20 cellular contexts compared by ENCODE assay signal in genomic region chr9:108331596-108331995, GRCh38.
DNase-seq lines count a peak whose midpoint lies in the region; FAIRE-seq and TF ChIP-seq lines count a peak whose summit lies in the region.
"Had no signal": no experiment of that assay in that cellular context is flagged by ENCODE, and none has a peak within 500 bp of the region (broad histone marks: within the 10 kb centered on the region; RNA-seq: fewer than 3 reads in every experiment).

No MANE protein-coding gene starts in this region.

- no peaks in the 10 kb centered on the region for H3K79me2 ChIP-seq in keratinocyte (ENCODE audit: control insufficient read depth, insufficient read depth, low read length)

- H3K36me3 ChIP-seq in bronchial epithelial cell (ENCODE audit: control insufficient read depth, insufficient read depth, low read length) (no peaks in the 10 kb centered on the region), keratinocyte (ENCODE audit: control insufficient read depth in 2 of 2, extremely low read depth in 1 of 2, insufficient read depth in 2 of 2, low read length in 2 of 2) (no peaks in the 10 kb centered on the region), testis (ENCODE audit: low read depth, missing control alignments) (no peaks in the 10 kb centered on the region)
- H3K36me3 ChIP-seq: HAP-1 had no signal

- H3K9ac ChIP-seq in keratinocyte (ENCODE audit: control insufficient read depth, extremely low read depth, insufficient read depth, low read length), result no peak overlapping the region

- no peaks in the 10 kb centered on the region for H3K4me1 ChIP-seq in keratinocyte (ENCODE audit: control insufficient read depth, extremely low read depth, insufficient read depth, low read length)
- H3K4me1 ChIP-seq in testis, result no peaks in the 10 kb centered on the region
- H3K4me1 ChIP-seq: HAP-1 had no signal

- H3K4me2 ChIP-seq in keratinocyte (ENCODE audit: control insufficient read depth, extremely low read depth, insufficient read depth, low read depth, low read length), result no peak overlapping the region
- H3K4me2 ChIP-seq: GM23338 had no signal

- 65 to 68% methylated on average over 2 of the region's 2 CpGs for WGBS in testis, 2 donors

- TF ChIP-seq CTCF in bronchial epithelial cell (IDR thresholded peaks at IDR 0.05; ENCODE audit: insufficient read depth, low read length, severe bottlenecking) (no peak), keratinocyte (optimal IDR thresholded peaks at IDR 0.05 in 1 of 3, IDR thresholded peaks at IDR 0.05 in 1 of 3, conservative IDR thresholded peaks at IDR 0.05 in 1 of 3; ENCODE audit: extremely low read depth in 1 of 3, insufficient read depth in 2 of 3, low read length in 3 of 3) (no peak), testis (IDR thresholded peaks at IDR 0.05) (no peak)

- dilution Hi-C loops in keratinocyte (cut with MboI; ENCODE audit: extremely low pct_ligation_motif_present, low sequenced_read_pairs), result no loop called here

- TF ChIP-seq POLR2A in testis (IDR thresholded peaks at IDR 0.05), result no peak

- H3K9me3 ChIP-seq in keratinocyte (ENCODE audit: control insufficient read depth, low read depth, low read length) (no peaks in the 10 kb centered on the region), testis (no peaks in the 10 kb centered on the region)
- H3K9me3 ChIP-seq: HAP-1 had no signal

- H3K27me3 ChIP-seq in bronchial epithelial cell (ENCODE audit: control insufficient read depth, insufficient read depth, low read length), result no peaks in the 10 kb centered on the region
- no peaks in the 10 kb centered on the region for H3K27me3 ChIP-seq in keratinocyte (ENCODE audit: control insufficient read depth, extremely low read depth, insufficient read depth, low read length)
- no peaks in the 10 kb centered on the region for H3K27me3 ChIP-seq in testis

- intact Hi-C loops in testis (cut with DNase I; ENCODE audit: low total_unique reads), result no loop called here

- DNase-seq in DMS53 (lab: John Stamatoyannopoulos, UW), result peak; percentile 2
- no peak for DNase-seq in DMS53 treated with DMSO at 0.1 percent for 48 hours (lab: John Stamatoyannopoulos, UW; ENCODE audit: unreplicated experiment)
- DNase-seq in bronchial epithelial cell (ENCODE audit: low read depth), result peak; percentile 55
- DNase-seq in keratinocyte (ENCODE audit: low read depth, low spot score), result no peak
- DNase-seq in testis, result no peak
- DNase-seq in NCI-H1417 treated with DMSO at 0.1 percent for 48 hours (lab: John Stamatoyannopoulos, UW), result no peak
- no peak for DNase-seq in NCI-H510A (lab: John Stamatoyannopoulos, UW)
- DNase-seq: AML-193; C1 segment of cervical spinal cord; Calu3; CD4-positive, alpha-beta T cell; DMS 273 treated with DMSO at 0.1 percent for 48 hours; EL; GDM1; IMR-90; KBM-7 had no signal

- H3K27ac ChIP-seq in keratinocyte (ENCODE audit: control insufficient read depth, insufficient read depth, low read length) (no peak overlapping the region), testis (no peak overlapping the region)
- H3K27ac ChIP-seq: 22Rv1 had no signal

- no peak overlapping the region for H2AFZ ChIP-seq in keratinocyte (ENCODE audit: control insufficient read depth, low read length)
- H2AFZ ChIP-seq: GM23338 had no signal

- no peak overlapping the region for H3K4me3 ChIP-seq in bronchial epithelial cell (ENCODE audit: low read depth, low read length)
- H3K4me3 ChIP-seq in keratinocyte (ENCODE audit: control insufficient read depth in 2 of 3, extremely low read depth in 1 of 3, insufficient read depth in 2 of 3, low read depth in 1 of 3, low read length in 3 of 3), result no peak overlapping the region
- no peak overlapping the region for H3K4me3 ChIP-seq in testis
- H3K4me3 ChIP-seq: GM23338, HAP-1 had no signal

- no peaks in the 10 kb centered on the region for H3K9me1 ChIP-seq in keratinocyte (ENCODE audit: control insufficient read depth, extremely low read depth, insufficient read depth, low read length)

- no peaks in the 10 kb centered on the region for H4K20me1 ChIP-seq in keratinocyte (ENCODE audit: control insufficient read depth, extremely low read depth, insufficient read depth, low read length)

- no peak for FAIRE-seq in bronchial epithelial cell (lab: Jason Lieb, UNC)
- FAIRE-seq in keratinocyte (lab: Jason Lieb, UNC), result peak; percentile 32
- FAIRE-seq: GM12892 had no signal

Comparison
In these comparisons a context has a peak if more than half of its experiments do, and no peak if none do; other contexts are left out.
1. DNase-seq: peak in DMS53 (single experiment) and bronchial epithelial cell (single experiment); none in DMS53 treated with DMSO at 0.1 percent for 48 hours (single experiment), keratinocyte (single experiment), testis (single experiment), NCI-H1417 treated with DMSO at 0.1 percent for 48 hours (single experiment) and NCI-H510A (single experiment).